In the genomic region with DNA sequence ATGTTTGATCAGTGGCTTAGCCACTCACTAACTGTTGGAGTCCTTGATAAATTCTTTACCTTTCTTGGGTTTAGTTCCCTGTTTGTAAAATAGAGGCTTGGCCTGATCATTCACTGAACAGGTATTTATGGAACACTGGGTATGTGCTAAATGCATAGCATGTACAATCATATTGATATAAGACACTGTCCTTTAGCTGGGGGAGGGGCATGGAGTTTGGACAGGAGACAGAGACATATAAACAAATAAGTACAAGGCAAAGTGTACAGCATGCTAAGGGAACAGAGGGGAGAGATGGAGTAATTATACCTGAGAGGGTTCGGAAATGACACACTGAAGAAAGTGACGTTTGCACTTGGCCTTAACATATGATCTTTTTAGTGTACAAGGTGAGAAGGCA, we compare ENCODE assay signal across 9 cellular contexts.
"Had no signal": no experiment of that assay in that cellular context is flagged by ENCODE, and none has a peak within 500 bp of the region (broad histone marks: within the 10 kb centered on the region; RNA-seq: fewer than 3 reads in every experiment).

No MANE protein-coding gene starts in this region.

- H3K9me3 Mint-ChIP-seq: HFFc6 had no signal

- H2AFZ ChIP-seq: GM23248 had no signal

- DNase-seq: GM23248, GOT3, H7, HFFc6, IMR-90 had no signal

- H3K36me3 ChIP-seq: HAP-1 had no signal

- H3K9ac ChIP-seq: GM23248 had no signal

- ATAC-seq: HCT116, K562 had no signal

- H3K4me3 ChIP-seq: GM23248, HAP-1, K562 had no signal

- H3K4me3 Mint-ChIP-seq: HFFc6 had no signal

- H3K9me3 ChIP-seq: HAP-1 had no signal

- H3K27ac ChIP-seq: GM23248, HL-60 had no signal

- H3K4me1 ChIP-seq: HAP-1 had no signal

- H3K27ac Mint-ChIP-seq: HFFc6 had no signal

- FAIRE-seq: K562 had no signal
